21 cellular contexts compared by ENCODE assay signal in the genomic region with DNA sequence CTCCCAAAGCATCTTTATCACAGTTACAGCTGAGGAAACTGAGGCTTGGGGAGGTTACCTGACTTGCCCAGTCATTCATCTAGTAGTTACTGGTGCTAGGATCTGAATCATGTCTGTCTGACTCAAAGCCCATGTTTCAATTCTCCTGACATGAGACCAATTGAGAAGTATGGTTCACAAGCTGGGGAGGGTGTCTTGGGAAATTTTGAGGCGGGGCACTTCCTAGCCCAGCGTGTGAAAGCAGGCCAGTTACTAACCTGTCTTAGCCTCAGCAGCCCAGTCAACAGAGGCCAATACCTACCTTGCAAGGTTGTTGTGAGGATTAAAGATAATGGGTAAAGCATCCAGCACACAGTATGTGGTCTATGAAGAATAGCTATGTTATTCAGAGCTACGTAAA. TPM values are rescaled to one million over a fixed set of nuclear protein-coding genes. Genes with fewer than 3 reads are reported as not detected.
A peak's percentile ranks its signal among the peaks of the same experiment; 100 is the strongest.
DNase-seq lines count a peak whose midpoint lies in the region; ATAC-seq and TF ChIP-seq lines count a peak whose summit lies in the region.
"Had no signal": no experiment of that assay in that cellular context is flagged by ENCODE, and none has a peak within 500 bp of the region (broad histone marks: within the 10 kb centered on the region; RNA-seq: fewer than 3 reads in every experiment).

No MANE protein-coding gene starts in this region.

- no peak overlapping the region for H3K27ac ChIP-seq in GM23248
- H3K27ac ChIP-seq: ascending aorta, parathyroid adenoma had no signal

- no peaks in the 10 kb centered on the region for H4K20me1 ChIP-seq in GM23248 (ENCODE audit: insufficient read depth)

- H2AFZ ChIP-seq in GM23248: no peak overlapping the region
- H2AFZ ChIP-seq: parathyroid adenoma had no signal

- ATAC-seq in GM18868 (IDR thresholded peaks at IDR 0.05; ENCODE audit: unreplicated experiment) (peak; percentile 83), HG03442 (IDR thresholded peaks at IDR 0.05; ENCODE audit: unreplicated experiment) (peak; percentile 73)
- ATAC-seq: left lobe of liver had no signal

- H3K79me2 ChIP-seq in GM23248 (ENCODE audit: insufficient read depth): no peaks in the 10 kb centered on the region
- H3K79me2 ChIP-seq: parathyroid adenoma had no signal

- peaks cover 3% of the 10 kb centered on the region; the same call in 1 of the 2 replicates for H3K36me3 ChIP-seq in GM23248 (ENCODE audit: low read depth)

- H3K9me2 ChIP-seq in GM23248 (ENCODE audit: insufficient read depth): no peaks in the 10 kb centered on the region

- H3K9me3 ChIP-seq in GM23248 (ENCODE audit: low read depth): no peaks in the 10 kb centered on the region
- H3K9me3 ChIP-seq: ascending aorta had no signal

- DNase-seq in GM23248: peak; percentile 16
- DNase-seq in fibroblast of mammary gland (ENCODE audit: low read depth): peak; percentile 25
- DNase-seq in NCI-H748 (lab: John Stamatoyannopoulos, UW; ENCODE audit: unreplicated experiment): no peak
- DNase-seq in UCSD-AML1 (lab: John Stamatoyannopoulos, UW; ENCODE audit: unreplicated experiment): no peak
- no peak for DNase-seq in activated CD8-positive, alpha-beta memory T cell treated with anti-CD3 and anti-CD28 coated beads, Interleukin-2, amount 50 U/mL, for 4 hours
- no peak for DNase-seq in anterior cingulate cortex (lab: John Stamatoyannopoulos, UW)
- DNase-seq: activated CD4-positive, CD25-positive, alpha-beta regulatory T cell treated with anti-CD3 and anti-CD28 coated beads, Interleukin-2, amount 50 U/mL, for 72 hours; AML-193; cortex of kidney; DMS 273 treated with DMSO at 0.1 percent for 48 hours; hippocampal formation; NCI-H2029; NCI-H82; substantia nigra; SW 1271 had no signal

- WGBS in GM23248 (ENCODE audit: low coverage in 1 of 2, low lambda C conversion rate in 2 of 2, missing lambda C conversion rate in 2 of 2), 2 experiments: 68 to 73% methylated on average over 3 of the region's 3 CpGs

- peaks cover 33% of the 10 kb centered on the region for H3K4me1 ChIP-seq in GM23248 (ENCODE audit: insufficient read depth)
- H3K4me1 ChIP-seq: ascending aorta had no signal

- H3K4me2 ChIP-seq in GM23248 (ENCODE audit: unreplicated experiment): no peak overlapping the region

- no peak overlapping the region for H3K4me3 ChIP-seq in GM23248
- H3K4me3 ChIP-seq in fibroblast of mammary gland (ENCODE audit: control insufficient read depth, low read depth, low read length): no peak overlapping the region
- H3K4me3 ChIP-seq: ascending aorta had no signal

- in situ Hi-C loops in GM23248 (cut with MboI): no loop called here

- no peak for TF ChIP-seq CTCF in fibroblast of mammary gland (conservative IDR thresholded peaks at IDR 0.05; ENCODE audit: control insufficient read depth, insufficient read depth, low read depth, low read length)

- H3K27me3 ChIP-seq in GM23248 (replicated peaks; ENCODE audit: insufficient read depth): no peaks in the 10 kb centered on the region
- H3K27me3 ChIP-seq: ascending aorta had no signal

- peaks cover 51% of the 10 kb centered on the region for H3F3A ChIP-seq in GM23248 (ENCODE audit: insufficient read depth)

- H3K9ac ChIP-seq in GM23248: no peak overlapping the region
- H3K9ac ChIP-seq: parathyroid adenoma had no signal

RNA-seq across cellular contexts. Expression of gene CLDN18, which starts 37.0 kb away (rescaled TPM):
- not detected in 2 replicates for total RNA-seq in GM23248 (2014; rRNA removed; shearing (Covaris generic))
- polyA plus RNA-seq in GM23248 (2016; fragmentation: Nextera tagmentation; extraction: Ambion mirVana): 0.18 TPM in 2 replicates
- total RNA-seq: RPMI7951 had no signal

Comparison
In these comparisons a context has a peak if more than half of its experiments do, and no peak if none do; other contexts are left out.
1. DNase-seq: peak in GM23248 (single experiment) and fibroblast of mammary gland (single experiment); none in NCI-H748 (single experiment), UCSD-AML1 (single experiment), activated CD8-positive, alpha-beta memory T cell treated with anti-CD3 and anti-CD28 coated beads, Interleukin-2, amount 50 U/mL, for 4 hours (single experiment) and anterior cingulate cortex (0 of 58).